13 cellular contexts compared by ENCODE assay signal in genomic region chr20:24813080-24813479, GRCh38.
DNase-seq lines count a peak whose midpoint lies in the region; ATAC-seq, FAIRE-seq and TF ChIP-seq lines count a peak whose summit lies in the region.
"Had no signal": no experiment of that assay in that cellular context is flagged by ENCODE, and none has a peak within 500 bp of the region (broad histone marks: within the 10 kb centered on the region; RNA-seq: fewer than 3 reads in every experiment).

No MANE protein-coding gene starts in this region.

- H3K4me1 ChIP-seq in osteoblast (ENCODE audit: insufficient read depth, low read length) (no peaks in the 10 kb centered on the region), MM.1S (ENCODE audit: low read length) (peaks cover 4% of the 10 kb centered on the region; the same call in 1 of the 2 replicates)

- no peak overlapping the region for H3K9ac ChIP-seq in MM.1S (ENCODE audit: low read length)
- H3K9ac ChIP-seq: BLaER1 had no signal

- H3K4me2 ChIP-seq in osteoblast (ENCODE audit: insufficient read depth, low read length) (no peak overlapping the region), MM.1S (ENCODE audit: low read depth, low read length) (no peak overlapping the region)
- H3K4me2 ChIP-seq: BLaER1 had no signal

- H3K27ac Mint-ChIP-seq in endothelial cell (ENCODE audit: unreplicated experiment), result peak overlapping the region; percentile 13
- H3K27ac Mint-ChIP-seq in CD4-positive, alpha-beta T cell, result no peak overlapping the region

- TF ChIP-seq CTCF in endothelial cell (IDR thresholded peaks at IDR 0.05; ENCODE audit: unreplicated experiment) (no peak), osteoblast (IDR thresholded peaks at IDR 0.05; ENCODE audit: extremely low read depth, low read depth, low read length) (no peak), MM.1S (IDR thresholded peaks at IDR 0.05; ENCODE audit: low read length) (no peak)
- TF ChIP-seq CTCF in CD4-positive, alpha-beta T cell (IDR thresholded peaks at IDR 0.05), result no peak

- H3K4me1 Mint-ChIP-seq in endothelial cell (ENCODE audit: unreplicated experiment), result no peaks in the 10 kb centered on the region
- no peaks in the 10 kb centered on the region for H3K4me1 Mint-ChIP-seq in CD4-positive, alpha-beta T cell (ENCODE audit: low read depth)

- H3K4me3 ChIP-seq in osteoblast (ENCODE audit: insufficient read depth, low read length) (no peak overlapping the region), MM.1S (ENCODE audit: low read length) (no peak overlapping the region)
- H3K4me3 ChIP-seq: BLaER1 had no signal

- H4K20me1 ChIP-seq in osteoblast (ENCODE audit: insufficient read depth, low read length) (no peaks in the 10 kb centered on the region), MM.1S (ENCODE audit: insufficient read depth, low read length) (no peaks in the 10 kb centered on the region)
- H4K20me1 ChIP-seq: BLaER1 had no signal

- H3K79me2 ChIP-seq in osteoblast (ENCODE audit: insufficient read depth, low read length), result no peaks in the 10 kb centered on the region
- no peaks in the 10 kb centered on the region for H3K79me2 ChIP-seq in MM.1S (ENCODE audit: low read length)

- no peaks in the 10 kb centered on the region for H3K9me3 ChIP-seq in osteoblast (ENCODE audit: low read depth, low read length)
- no peaks in the 10 kb centered on the region for H3K9me3 ChIP-seq in CD4-positive, alpha-beta T cell (ENCODE audit: control insufficient read depth, low read length)
- no peaks in the 10 kb centered on the region for H3K9me3 ChIP-seq in MM.1S (replicated peaks; ENCODE audit: insufficient read depth, low read length)
- H3K9me3 ChIP-seq: BLaER1 had no signal

- no peaks in the 10 kb centered on the region for H3K9me2 ChIP-seq in MM.1S (replicated peaks; ENCODE audit: insufficient read depth, low read length)

- H3K27me3 Mint-ChIP-seq in endothelial cell (ENCODE audit: unreplicated experiment), result peaks cover 7% of the 10 kb centered on the region
- H3K27me3 Mint-ChIP-seq in CD4-positive, alpha-beta T cell, result no peaks in the 10 kb centered on the region

- peak overlapping the region; percentile 25 for H3K4me3 Mint-ChIP-seq in endothelial cell (ENCODE audit: unreplicated experiment)
- H3K4me3 Mint-ChIP-seq in CD4-positive, alpha-beta T cell, result no peak overlapping the region

- FAIRE-seq in GM12891 (lab: Jason Lieb, UNC) (peak; percentile 28), HTR-8/SVneo (lab: Jason Lieb, UNC) (peak; percentile 83)
- FAIRE-seq: H54 had no signal

- no peak for TF ChIP-seq POLR2A in GM12891 (IDR thresholded peaks at IDR 0.05; ENCODE audit: low read depth, low read length)

- POLR2A ChIA-PET in CD4-positive, alpha-beta T cell (lab: Charles Lee), result no interaction called here

- ATAC-seq in GM21825 (IDR thresholded peaks at IDR 0.05; ENCODE audit: unreplicated experiment) (no peak), HG02973 (IDR thresholded peaks at IDR 0.05; ENCODE audit: unreplicated experiment) (no peak)
- ATAC-seq in CD4-positive, alpha-beta T cell (ENCODE audit: poor library complexity), result no peak

- CTCF ChIA-PET in CD4-positive, alpha-beta T cell (lab: Charles Lee), result no interaction called here

- no peaks in the 10 kb centered on the region for H3K9me3 Mint-ChIP-seq in endothelial cell (ENCODE audit: unreplicated experiment)
- no peaks in the 10 kb centered on the region for H3K9me3 Mint-ChIP-seq in CD4-positive, alpha-beta T cell

- DNase-seq in GM12891 (ENCODE audit: insufficient read length, low spot score), result no peak
- no peak for DNase-seq in HTR-8/SVneo (ENCODE audit: insufficient read length, low spot score)
- no peak for DNase-seq in endothelial cell (ENCODE audit: low spot score)
- DNase-seq in osteoblast (ENCODE audit: insufficient read length, low spot score, missing footprints), result peak; percentile 36
- no peak for DNase-seq in CD4-positive, alpha-beta T cell
- no peak for DNase-seq in MM.1S
- DNase-seq: 8988T, AML-193, DMS53 had no signal

- H3K36me3 ChIP-seq in osteoblast (ENCODE audit: insufficient read depth, low read length) (no peaks in the 10 kb centered on the region), MM.1S (replicated peaks; ENCODE audit: insufficient read depth, low read length) (no peaks in the 10 kb centered on the region)
- H3K36me3 ChIP-seq: BLaER1 had no signal

- H3K27me3 ChIP-seq in osteoblast (ENCODE audit: insufficient read depth, low read length) (no peaks in the 10 kb centered on the region), MM.1S (replicated peaks; ENCODE audit: insufficient read depth, low read length) (no peaks in the 10 kb centered on the region)
- H3K27me3 ChIP-seq in CD4-positive, alpha-beta T cell (ENCODE audit: control insufficient read depth, insufficient read depth, low read length), result no peaks in the 10 kb centered on the region
- H3K27me3 ChIP-seq: BLaER1 had no signal

- no peaks in the 10 kb centered on the region for H3K36me3 Mint-ChIP-seq in endothelial cell (ENCODE audit: low read depth, unreplicated experiment)
- no peaks in the 10 kb centered on the region for H3K36me3 Mint-ChIP-seq in CD4-positive, alpha-beta T cell (ENCODE audit: low read depth)

- H2AFZ ChIP-seq in osteoblast (ENCODE audit: low read length) (no peak overlapping the region), MM.1S (ENCODE audit: low read length) (no peak overlapping the region)

- H3F3A ChIP-seq in MM.1S (ENCODE audit: insufficient read depth, low read length), result no peaks in the 10 kb centered on the region

- intact Hi-C loops in CD4-positive, alpha-beta T cell (cut with DNase I, micrococcal nuclease), result no loop called here

- no peak overlapping the region for H3K27ac ChIP-seq in osteoblast (ENCODE audit: low read depth, low read length)
- no peak overlapping the region for H3K27ac ChIP-seq in CD4-positive, alpha-beta T cell (ENCODE audit: low read depth, low read length)
- no peak overlapping the region for H3K27ac ChIP-seq in MM.1S (ENCODE audit: low read length)

TF ChIP-seq in GM12891, 5 proteins besides CTCF, POLR2A, EP300 and RAD21:
- no peak for TF ChIP-seq PAX5 (IDR thresholded peaks at IDR 0.05; ENCODE audit: insufficient read depth, low read length, severe bottlenecking)
- TF ChIP-seq POU2F2 (IDR thresholded peaks at IDR 0.05; ENCODE audit: low read depth, low read length), result no peak
- no peak for TF ChIP-seq SPI1 (IDR thresholded peaks at IDR 0.05; ENCODE audit: low read depth, low read length)
- TF ChIP-seq TAF1 (IDR thresholded peaks at IDR 0.05; ENCODE audit: low read depth, low read length), result no peak
- no peak for TF ChIP-seq POLR2AphosphoS5 (IDR thresholded peaks at IDR 0.05; ENCODE audit: low read depth, low read length)
TF ChIP-seq in GM12891: peak in this region for 0.
